ENCODE assay signal across 2 cellular contexts in the genomic region with DNA sequence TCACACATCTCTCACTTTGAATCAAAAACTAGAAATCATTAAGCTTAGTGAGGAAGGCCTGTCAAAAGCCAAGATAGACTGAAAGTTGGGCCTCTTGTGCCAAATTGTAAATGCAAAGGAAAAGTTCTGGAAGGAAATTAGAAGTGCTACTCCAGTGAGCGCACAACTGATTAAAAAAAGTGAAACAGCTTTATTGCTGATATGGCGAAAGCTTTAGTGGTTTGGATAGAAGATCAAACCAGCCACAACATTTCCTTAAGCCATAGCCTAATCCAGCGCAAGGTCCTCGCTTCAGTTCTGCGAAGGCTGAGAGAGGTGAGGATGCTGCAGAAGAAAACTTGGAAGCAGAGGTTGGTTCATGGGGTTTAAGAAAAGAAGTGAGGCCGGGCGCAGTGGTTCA.
TF ChIP-seq lines count a peak whose summit lies in the region.

No MANE protein-coding gene starts in this region.

TF ChIP-seq in HepG2, 621 proteins besides CTCF, POLR2A, EP300 and RAD21:
- TF ChIP-seq MAFK (conservative IDR thresholded peaks at IDR 0.05 in 1 of 2, IDR thresholded peaks at IDR 0.05 in 1 of 2; ENCODE audit: low read length in 2 of 2) (peak; percentile 47 to 72), MAFF (IDR thresholded peaks at IDR 0.05; ENCODE audit: low read depth, low read length) (peak; percentile 68)
- TF ChIP-seq, protein P1, sequence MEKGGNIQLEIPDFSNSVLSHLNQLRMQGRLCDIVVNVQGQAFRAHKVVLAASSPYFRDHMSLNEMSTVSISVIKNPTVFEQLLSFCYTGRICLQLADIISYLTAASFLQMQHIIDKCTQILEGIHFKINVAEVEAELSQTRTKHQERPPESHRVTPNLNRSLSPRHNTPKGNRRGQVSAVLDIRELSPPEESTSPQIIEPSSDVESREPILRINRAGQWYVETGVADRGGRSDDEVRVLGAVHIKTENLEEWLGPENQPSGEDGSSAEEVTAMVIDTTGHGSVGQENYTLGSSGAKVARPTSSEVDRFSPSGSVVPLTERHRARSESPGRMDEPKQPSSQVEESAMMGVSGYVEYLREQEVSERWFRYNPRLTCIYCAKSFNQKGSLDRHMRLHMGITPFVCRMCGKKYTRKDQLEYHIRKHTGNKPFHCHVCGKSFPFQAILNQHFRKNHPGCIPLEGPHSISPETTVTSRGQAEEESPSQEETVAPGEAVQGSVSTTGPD (CRISPR knock-in tag; IDR thresholded peaks at IDR 0.05), result no peak
TF ChIP-seq in HepG2: peak in this region for 2.

TF ChIP-seq in K562, 482 proteins besides CTCF, POLR2A, EP300 and RAD21:
- TF ChIP-seq ZNF316 (IDR thresholded peaks at IDR 0.05) (peak; percentile 65), ETV5 (CRISPR knock-in tag; IDR thresholded peaks at IDR 0.05; ENCODE audit: low read depth) (no peak), POLR3A (IDR thresholded peaks at IDR 0.05; ENCODE audit: borderline replicate concordance, extremely low read depth, insufficient read depth, insufficient read length) (no peak), CBX1 (IDR thresholded peaks at IDR 0.05; ENCODE audit: low read depth) (no peak), JUND (IDR thresholded peaks at IDR 0.05; ENCODE audit: borderline replicate concordance, low read depth, low read length) (no peak), JUND (tag; IDR thresholded peaks at IDR 0.05; ENCODE audit: borderline replicate concordance, low read depth, low read length) (no peak), CBX2 (IDR thresholded peaks at IDR 0.05; ENCODE audit: insufficient read depth, low read length, poor library complexity, severe bottlenecking) (no peak), FOS (IDR thresholded peaks at IDR 0.05; ENCODE audit: extremely low read depth, insufficient read length) (no peak), ELF1 (tag; IDR thresholded peaks at IDR 0.05) (no peak), PTBP1 (IDR thresholded peaks at IDR 0.05; ENCODE audit: low read depth, low read length) (no peak), SOX6 (IDR thresholded peaks at IDR 0.05) (no peak), C11orf30 (IDR thresholded peaks at IDR 0.05; ENCODE audit: low read depth) (peak; percentile 44; the same call in 1 of the 2 replicates)
- TF ChIP-seq, protein P2, sequence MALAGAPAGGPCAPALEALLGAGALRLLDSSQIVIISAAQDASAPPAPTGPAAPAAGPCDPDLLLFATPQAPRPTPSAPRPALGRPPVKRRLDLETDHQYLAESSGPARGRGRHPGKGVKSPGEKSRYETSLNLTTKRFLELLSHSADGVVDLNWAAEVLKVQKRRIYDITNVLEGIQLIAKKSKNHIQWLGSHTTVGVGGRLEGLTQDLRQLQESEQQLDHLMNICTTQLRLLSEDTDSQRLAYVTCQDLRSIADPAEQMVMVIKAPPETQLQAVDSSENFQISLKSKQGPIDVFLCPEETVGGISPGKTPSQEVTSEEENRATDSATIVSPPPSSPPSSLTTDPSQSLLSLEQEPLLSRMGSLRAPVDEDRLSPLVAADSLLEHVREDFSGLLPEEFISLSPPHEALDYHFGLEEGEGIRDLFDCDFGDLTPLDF (CRISPR knock-in tag; IDR thresholded peaks at IDR 0.05), result no peak
- TF ChIP-seq, protein P3, sequence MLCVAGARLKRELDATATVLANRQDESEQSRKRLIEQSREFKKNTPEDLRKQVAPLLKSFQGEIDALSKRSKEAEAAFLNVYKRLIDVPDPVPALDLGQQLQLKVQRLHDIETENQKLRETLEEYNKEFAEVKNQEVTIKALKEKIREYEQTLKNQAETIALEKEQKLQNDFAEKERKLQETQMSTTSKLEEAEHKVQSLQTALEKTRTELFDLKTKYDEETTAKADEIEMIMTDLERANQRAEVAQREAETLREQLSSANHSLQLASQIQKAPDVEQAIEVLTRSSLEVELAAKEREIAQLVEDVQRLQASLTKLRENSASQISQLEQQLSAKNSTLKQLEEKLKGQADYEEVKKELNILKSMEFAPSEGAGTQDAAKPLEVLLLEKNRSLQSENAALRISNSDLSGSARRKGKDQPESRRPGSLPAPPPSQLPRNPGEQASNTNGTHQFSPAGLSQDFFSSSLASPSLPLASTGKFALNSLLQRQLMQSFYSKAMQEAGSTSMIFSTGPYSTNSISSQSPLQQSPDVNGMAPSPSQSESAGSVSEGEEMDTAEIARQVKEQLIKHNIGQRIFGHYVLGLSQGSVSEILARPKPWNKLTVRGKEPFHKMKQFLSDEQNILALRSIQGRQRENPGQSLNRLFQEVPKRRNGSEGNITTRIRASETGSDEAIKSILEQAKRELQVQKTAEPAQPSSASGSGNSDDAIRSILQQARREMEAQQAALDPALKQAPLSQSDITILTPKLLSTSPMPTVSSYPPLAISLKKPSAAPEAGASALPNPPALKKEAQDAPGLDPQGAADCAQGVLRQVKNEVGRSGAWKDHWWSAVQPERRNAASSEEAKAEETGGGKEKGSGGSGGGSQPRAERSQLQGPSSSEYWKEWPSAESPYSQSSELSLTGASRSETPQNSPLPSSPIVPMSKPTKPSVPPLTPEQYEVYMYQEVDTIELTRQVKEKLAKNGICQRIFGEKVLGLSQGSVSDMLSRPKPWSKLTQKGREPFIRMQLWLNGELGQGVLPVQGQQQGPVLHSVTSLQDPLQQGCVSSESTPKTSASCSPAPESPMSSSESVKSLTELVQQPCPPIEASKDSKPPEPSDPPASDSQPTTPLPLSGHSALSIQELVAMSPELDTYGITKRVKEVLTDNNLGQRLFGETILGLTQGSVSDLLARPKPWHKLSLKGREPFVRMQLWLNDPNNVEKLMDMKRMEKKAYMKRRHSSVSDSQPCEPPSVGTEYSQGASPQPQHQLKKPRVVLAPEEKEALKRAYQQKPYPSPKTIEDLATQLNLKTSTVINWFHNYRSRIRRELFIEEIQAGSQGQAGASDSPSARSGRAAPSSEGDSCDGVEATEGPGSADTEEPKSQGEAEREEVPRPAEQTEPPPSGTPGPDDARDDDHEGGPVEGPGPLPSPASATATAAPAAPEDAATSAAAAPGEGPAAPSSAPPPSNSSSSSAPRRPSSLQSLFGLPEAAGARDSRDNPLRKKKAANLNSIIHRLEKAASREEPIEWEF (CRISPR knock-in tag; IDR thresholded peaks at IDR 0.05), result no peak
- TF ChIP-seq, protein P4, sequence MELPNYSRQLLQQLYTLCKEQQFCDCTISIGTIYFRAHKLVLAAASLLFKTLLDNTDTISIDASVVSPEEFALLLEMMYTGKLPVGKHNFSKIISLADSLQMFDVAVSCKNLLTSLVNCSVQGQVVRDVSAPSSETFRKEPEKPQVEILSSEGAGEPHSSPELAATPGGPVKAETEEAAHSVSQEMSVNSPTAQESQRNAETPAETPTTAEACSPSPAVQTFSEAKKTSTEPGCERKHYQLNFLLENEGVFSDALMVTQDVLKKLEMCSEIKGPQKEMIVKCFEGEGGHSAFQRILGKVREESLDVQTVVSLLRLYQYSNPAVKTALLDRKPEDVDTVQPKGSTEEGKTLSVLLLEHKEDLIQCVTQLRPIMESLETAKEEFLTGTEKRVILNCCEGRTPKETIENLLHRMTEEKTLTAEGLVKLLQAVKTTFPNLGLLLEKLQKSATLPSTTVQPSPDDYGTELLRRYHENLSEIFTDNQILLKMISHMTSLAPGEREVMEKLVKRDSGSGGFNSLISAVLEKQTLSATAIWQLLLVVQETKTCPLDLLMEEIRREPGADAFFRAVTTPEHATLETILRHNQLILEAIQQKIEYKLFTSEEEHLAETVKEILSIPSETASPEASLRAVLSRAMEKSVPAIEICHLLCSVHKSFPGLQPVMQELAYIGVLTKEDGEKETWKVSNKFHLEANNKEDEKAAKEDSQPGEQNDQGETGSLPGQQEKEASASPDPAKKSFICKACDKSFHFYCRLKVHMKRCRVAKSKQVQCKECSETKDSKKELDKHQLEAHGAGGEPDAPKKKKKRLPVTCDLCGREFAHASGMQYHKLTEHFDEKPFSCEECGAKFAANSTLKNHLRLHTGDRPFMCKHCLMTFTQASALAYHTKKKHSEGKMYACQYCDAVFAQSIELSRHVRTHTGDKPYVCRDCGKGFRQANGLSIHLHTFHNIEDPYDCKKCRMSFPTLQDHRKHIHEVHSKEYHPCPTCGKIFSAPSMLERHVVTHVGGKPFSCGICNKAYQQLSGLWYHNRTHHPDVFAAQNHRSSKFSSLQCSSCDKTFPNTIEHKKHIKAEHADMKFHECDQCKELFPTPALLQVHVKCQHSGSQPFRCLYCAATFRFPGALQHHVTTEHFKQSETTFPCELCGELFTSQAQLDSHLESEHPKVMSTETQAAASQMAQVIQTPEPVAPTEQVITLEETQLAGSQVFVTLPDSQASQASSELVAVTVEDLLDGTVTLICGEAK (IDR thresholded peaks at IDR 0.05), result no peak
- TF ChIP-seq, protein P4 (CRISPR knock-in tag; IDR thresholded peaks at IDR 0.05), result no peak
